In genomic region chr5:121954086-121954485, GRCh38 we compare ENCODE assay signal across 22 cellular contexts. TPM values are rescaled to one million over a fixed set of nuclear protein-coding genes. Genes with fewer than 3 reads are reported as not detected.
DNase-seq lines count a peak whose midpoint lies in the region; ATAC-seq, FAIRE-seq and TF ChIP-seq lines count a peak whose summit lies in the region.
"Had no signal": no experiment of that assay in that cellular context is flagged by ENCODE, and none has a peak within 500 bp of the region (broad histone marks: within the 10 kb centered on the region; RNA-seq: fewer than 3 reads in every experiment).

No MANE protein-coding gene starts in this region.

- no peaks in the 10 kb centered on the region for H3K9me3 ChIP-seq in right cardiac atrium (ENCODE audit: control insufficient read depth, low read length)
- H3K9me3 ChIP-seq in right atrium auricular region: no peaks in the 10 kb centered on the region
- H3K9me3 ChIP-seq in kidney (ENCODE audit: control insufficient read depth in 1 of 2, low read length in 2 of 2): no peaks in the 10 kb centered on the region
- H3K9me3 ChIP-seq: A549, HAP-1 had no signal

- POLR2A ChIA-PET in HEK293T (lab: Yijun Ruan, JAX): no interaction called here

- TF ChIP-seq CTCF in right atrium auricular region (IDR thresholded peaks at IDR 0.05): no peak
- TF ChIP-seq CTCF in kidney (IDR thresholded peaks at IDR 0.05; ENCODE audit: borderline replicate concordance, extremely low read depth, insufficient read depth): no peak

- H3K4me1 ChIP-seq in right cardiac atrium (ENCODE audit: control insufficient read depth, insufficient read depth, low read length) (no peaks in the 10 kb centered on the region), right atrium auricular region (no peaks in the 10 kb centered on the region), kidney (ENCODE audit: control insufficient read depth in 1 of 2, insufficient read depth in 1 of 2, low read depth in 1 of 2, low read length in 2 of 2) (no peaks in the 10 kb centered on the region)
- H3K4me1 ChIP-seq: A549, HAP-1 had no signal

- intact Hi-C loops in right cardiac atrium (cut with DNase I) (no loop called here), kidney (cut with DNase I) (no loop called here), sciatic nerve (cut with DNase I) (loop anchor here (10.0 kb wide), 1 partner anchor 1299 kb away; no protein-coding TSS in a partner anchor)

- H3K36me3 ChIP-seq in right atrium auricular region (no peaks in the 10 kb centered on the region), kidney (ENCODE audit: control insufficient read depth in 1 of 2, insufficient read depth in 2 of 2, low read length in 2 of 2) (no peaks in the 10 kb centered on the region)
- H3K36me3 ChIP-seq: HAP-1 had no signal

- DNase-seq in right cardiac atrium (peak in 2 of 3 donors; percentile 34 to 52), right atrium auricular region (ENCODE audit: low spot score) (no peak), kidney (peak; percentile 61), sciatic nerve (ENCODE audit: low spot score) (peak; percentile 49), AG20443 (ENCODE audit: low spot score) (no peak), caudate nucleus (lab: John Stamatoyannopoulos, UW) (no peak), HEK293T (ENCODE audit: extremely low spot score) (no peak)
- DNase-seq: 8988T; ACHN; C1 segment of cervical spinal cord; Calu3; CD4-positive, alpha-beta memory T cell; COR-L47; DMS53; DMS79 treated with DMSO at 0.1 percent for 48 hours; GF-D8; GOT3 had no signal

- H3K9ac ChIP-seq in kidney (ENCODE audit: low read length in 2 of 2): no peak overlapping the region

- ATAC-seq in right cardiac atrium (no peak), sciatic nerve (no peak)
- ATAC-seq: A549 had no signal

- CTCF ChIA-PET in HEK293T (lab: Yijun Ruan, JAX): no interaction called here

- 95% methylated on average over 44 of the region's 44 CpGs for WGBS in right cardiac atrium

- H3K4me3 ChIP-seq in right cardiac atrium (ENCODE audit: low read length) (no peak overlapping the region), right atrium auricular region (no peak overlapping the region), kidney (ENCODE audit: low read length in 2 of 2) (no peak overlapping the region)
- H3K4me3 ChIP-seq: A549, HAP-1 had no signal

- H3K27me3 ChIP-seq in right cardiac atrium (ENCODE audit: control insufficient read depth, insufficient read depth) (no peaks in the 10 kb centered on the region), right atrium auricular region (no peaks in the 10 kb centered on the region)

- H3K27ac ChIP-seq in right cardiac atrium (ENCODE audit: low read length) (no peak overlapping the region), right atrium auricular region (no peak overlapping the region), kidney (ENCODE audit: low read depth in 2 of 2, low read length in 2 of 2) (no peak overlapping the region), caudate nucleus (ENCODE audit: low read depth, low read length) (no peak overlapping the region)
- H3K27ac ChIP-seq: A549 had no signal

- no peak for FAIRE-seq in kidney (lab: Jason Lieb, UNC)
- FAIRE-seq: A549, GM12891, GM18507, H54 had no signal

TF ChIP-seq in HEK293T, 16 proteins besides CTCF, POLR2A, EP300 and RAD21:
- TF ChIP-seq PKNOX1 (IDR thresholded peaks at IDR 0.05): no peak
- no peak for TF ChIP-seq ELF4 (IDR thresholded peaks at IDR 0.05)
- TF ChIP-seq BHLHE40 (IDR thresholded peaks at IDR 0.05; ENCODE audit: borderline replicate concordance): no peak

RNA-seq across cellular contexts. Expression of gene SRFBP1, which starts 7.7 kb away (rescaled TPM):
- total RNA-seq in right cardiac atrium (10 to 100 TPM in 1 of 4 donors, 1 to 10 TPM in 3; 7.6 to 10.1 (median 8.1) TPM), right atrium auricular region (1 to 10 TPM; 6.4 to 8.4 TPM), kidney (16.2 TPM), sciatic nerve (16.1 TPM)
- polyA plus RNA-seq in right cardiac atrium (3.5 TPM), kidney (ENCODE audit: insufficient read depth, low read depth, low replicate concordance) (2.9 TPM)

Comparison
In these comparisons a context has a peak if more than half of its experiments do, and no peak if none do; other contexts are left out.
1. DNase-seq: peak in right cardiac atrium (2 of 3), kidney (single experiment) and sciatic nerve (single experiment); none in right atrium auricular region (single experiment), AG20443 (single experiment), caudate nucleus (0 of 61) and HEK293T (single experiment).